Comparison of ENCODE assay signal across 19 cellular contexts in genomic region chr10:77084431-77085144, GRCh38.
DNase-seq lines count a peak whose midpoint lies in the region; ATAC-seq and TF ChIP-seq lines count a peak whose summit lies in the region.
"Had no signal": no experiment of that assay in that cellular context is flagged by ENCODE, and none has a peak within 500 bp of the region (broad histone marks: within the 10 kb centered on the region; RNA-seq: fewer than 3 reads in every experiment).

No MANE protein-coding gene starts in this region.

- H3K27me3 ChIP-seq in psoas muscle (ENCODE audit: insufficient read depth in 3 of 3, low read length in 2 of 3) (no peaks in the 10 kb centered on the region), aorta (ENCODE audit: control insufficient read depth in 1 of 2, insufficient read depth in 2 of 2, low read length in 1 of 2) (no peaks in the 10 kb centered on the region)
- H3K27me3 ChIP-seq: pancreas had no signal

- H3K36me3 ChIP-seq in psoas muscle (ENCODE audit: insufficient read depth in 1 of 2, low read depth in 1 of 2): peaks cover 0 to 3% of the 10 kb centered on the region in 2 donors
- H3K36me3 ChIP-seq in aorta (ENCODE audit: control insufficient read depth in 1 of 2, insufficient read depth in 2 of 2, low read length in 1 of 2): peaks cover 0 to 6% of the 10 kb centered on the region in 2 donors
- H3K36me3 ChIP-seq: pancreas had no signal

- TF ChIP-seq CTCF in psoas muscle (IDR thresholded peaks at IDR 0.05): no peak

- DNase-seq in NCI-H82 (lab: John Stamatoyannopoulos, UW): peak; percentile 41
- no peak for DNase-seq in NCI-H82 treated with DMSO at 0.1 percent for 48 hours (lab: John Stamatoyannopoulos, UW; ENCODE audit: unreplicated experiment)
- DNase-seq in left cardiac atrium: no peak
- peak; percentile 22 to 60 for DNase-seq in psoas muscle
- DNase-seq in aorta: no peak
- no peak for DNase-seq in MV-4-11 (lab: John Stamatoyannopoulos, UW)
- no peak for DNase-seq in NCI-H2081 (lab: John Stamatoyannopoulos, UW)
- DNase-seq: activated CD4-positive, alpha-beta T cell treated with anti-CD3 and anti-CD28 coated beads, Interleukin-2, amount 10 ng/mL, durations not matched to agents 24 days and 14 days; activated naive CD4-positive, alpha-beta T cell treated with anti-CD3 and anti-CD28 coated beads, Interleukin-2, amount 50 U/mL, for 16 hours; CD4-positive, alpha-beta T cell; cortex of kidney; natural killer cell; NCI-H187; pancreas had no signal

- H3K4me3 ChIP-seq in psoas muscle: no peak overlapping the region
- H3K4me3 ChIP-seq in aorta (ENCODE audit: low read length in 2 of 2): no peak overlapping the region
- H3K4me3 ChIP-seq: pancreas had no signal

- intact Hi-C loops in left cardiac atrium (cut with DNase I) (no loop called here), psoas muscle (cut with DNase I) (no loop called here), aorta (cut with DNase I) (no loop called here)

- H3K27ac ChIP-seq in psoas muscle: no peak overlapping the region
- peak overlapping the region; percentile 16 to 29 for H3K27ac ChIP-seq in aorta (ENCODE audit: low read depth in 1 of 2, low read length in 2 of 2)
- H3K27ac ChIP-seq: 22Rv1, HL-60, pancreas had no signal

- 42 to 60% (median 51%) methylated on average over 12 of the region's 12 CpGs for WGBS in psoas muscle, 3 donors
- WGBS in aorta, 2 donors: 24 to 25% methylated on average over 12 of the region's 12 CpGs

- no peaks in the 10 kb centered on the region for H3K9me3 ChIP-seq in psoas muscle
- no peaks in the 10 kb centered on the region for H3K9me3 ChIP-seq in aorta (ENCODE audit: control insufficient read depth, low read length)
- H3K9me3 ChIP-seq: pancreas had no signal

- ATAC-seq in left cardiac atrium (peak; percentile 44 to 79), psoas muscle (peak; percentile 23 to 83 (median 65)), aorta (ENCODE audit: low FRiP score) (peak; percentile 40), GM21528 (IDR thresholded peaks at IDR 0.05; ENCODE audit: low FRiP score, unreplicated experiment) (no peak)
- ATAC-seq: HCT116, HepG2, natural killer cell, pancreas had no signal

- H3K4me1 ChIP-seq in psoas muscle: no peaks in the 10 kb centered on the region
- H3K4me1 ChIP-seq in aorta (ENCODE audit: control insufficient read depth in 1 of 2, insufficient read depth in 2 of 2, low read length in 2 of 2): no peaks in the 10 kb centered on the region
- H3K4me1 ChIP-seq: pancreas had no signal

Comparison
In these comparisons a context has a peak if more than half of its experiments do, and no peak if none do; other contexts are left out.
1. DNase-seq: peak in NCI-H82 (single experiment) and psoas muscle (2 of 2); none in NCI-H82 treated with DMSO at 0.1 percent for 48 hours (single experiment), left cardiac atrium (single experiment), aorta (0 of 2), MV-4-11 (single experiment) and NCI-H2081 (0 of 2).